Comparison of ENCODE assay signal across 8 cellular contexts in genomic region chr4:74109116-74109791, GRCh38. TPM values are rescaled to one million over a fixed set of nuclear protein-coding genes. Genes with fewer than 3 reads are reported as not detected.
A peak's percentile ranks its signal among the peaks of the same experiment; 100 is the strongest.
DNase-seq lines count a peak whose midpoint lies in the region; ATAC-seq and TF ChIP-seq lines count a peak whose summit lies in the region.

No MANE protein-coding gene starts in this region.

- H3K9me3 Mint-ChIP-seq in CD4-positive, alpha-beta memory T cell, result no peaks in the 10 kb centered on the region

- H3K9ac ChIP-seq in GM23248, result peak overlapping the region; percentile 80

- H3K4me3 Mint-ChIP-seq in T-helper 17 cell, result no peak overlapping the region
- H3K4me3 Mint-ChIP-seq in CD4-positive, alpha-beta memory T cell, result no peak overlapping the region

- peak; percentile 97 for DNase-seq in GM23248
- DNase-seq in T-helper 17 cell, result no peak
- peak; percentile 95 for DNase-seq in retinal pigment epithelial cell (ENCODE audit: low read depth)
- no peak for DNase-seq in NCI-H2196 (lab: John Stamatoyannopoulos, UW; ENCODE audit: unreplicated experiment)
- no peak for DNase-seq in 8988T
- DNase-seq in CD4-positive, alpha-beta memory T cell, result no peak

- no peak overlapping the region for H3K27ac Mint-ChIP-seq in T-helper 17 cell
- no peak overlapping the region for H3K27ac Mint-ChIP-seq in CD4-positive, alpha-beta memory T cell

- no peaks in the 10 kb centered on the region for H3K4me1 Mint-ChIP-seq in T-helper 17 cell
- H3K4me1 Mint-ChIP-seq in CD4-positive, alpha-beta memory T cell, result no peaks in the 10 kb centered on the region

- TF ChIP-seq CTCF in gastroesophageal sphincter (IDR thresholded peaks at IDR 0.05), result no peak
- TF ChIP-seq CTCF in retinal pigment epithelial cell (conservative IDR thresholded peaks at IDR 0.05; ENCODE audit: low read depth, low read length), result no peak

- intact Hi-C loops in CD4-positive, alpha-beta memory T cell (cut with micrococcal nuclease), result no loop called here

- H3K27me3 ChIP-seq in GM23248 (replicated peaks; ENCODE audit: insufficient read depth) (no peaks in the 10 kb centered on the region), gastroesophageal sphincter (no peaks in the 10 kb centered on the region)
- no peaks in the 10 kb centered on the region for H3K27me3 ChIP-seq in CD4-positive, alpha-beta memory T cell (ENCODE audit: insufficient read depth, low read length)

- H3K79me2 ChIP-seq in GM23248 (ENCODE audit: insufficient read depth), result no peaks in the 10 kb centered on the region

- H3K4me1 ChIP-seq in GM23248 (ENCODE audit: insufficient read depth), result peaks cover 62% of the 10 kb centered on the region
- peaks cover 0 to 20% (median 3%) of the 10 kb centered on the region in 3 donors for H3K4me1 ChIP-seq in gastroesophageal sphincter
- no peaks in the 10 kb centered on the region for H3K4me1 ChIP-seq in CD4-positive, alpha-beta memory T cell (ENCODE audit: insufficient read depth, low read length)

- TF ChIP-seq POLR2A in gastroesophageal sphincter (IDR thresholded peaks at IDR 0.05), result no peak

- peak overlapping the region; percentile 99 for H3K27ac ChIP-seq in GM23248
- peak overlapping the region in 3 of 4 donors; percentile 24 to 69 (median 64) for H3K27ac ChIP-seq in gastroesophageal sphincter
- H3K27ac ChIP-seq in CD4-positive, alpha-beta memory T cell (ENCODE audit: low read depth, low read length), result no peak overlapping the region

- H3K4me3 ChIP-seq in GM23248, result peak overlapping the region; percentile 42
- no peak overlapping the region for H3K4me3 ChIP-seq in gastroesophageal sphincter
- H3K4me3 ChIP-seq in retinal pigment epithelial cell (ENCODE audit: low read length), result no peak overlapping the region
- no peak overlapping the region for H3K4me3 ChIP-seq in CD4-positive, alpha-beta memory T cell (ENCODE audit: low read length in 2 of 2)

- peak overlapping the region; percentile 9; the same call in 1 of the 2 replicates for H2AFZ ChIP-seq in GM23248

- no peaks in the 10 kb centered on the region for H3K9me2 ChIP-seq in GM23248 (ENCODE audit: insufficient read depth)

- H3F3A ChIP-seq in GM23248 (ENCODE audit: insufficient read depth), result peaks cover 57% of the 10 kb centered on the region

- ATAC-seq in T-helper 17 cell (peak; percentile 42), gastroesophageal sphincter (peak; percentile 83), GM18858 (IDR thresholded peaks at IDR 0.05; ENCODE audit: unreplicated experiment) (no peak)

- no peak for TF ChIP-seq EP300 in gastroesophageal sphincter (IDR thresholded peaks at IDR 0.05)

- H3K4me2 ChIP-seq in GM23248 (ENCODE audit: unreplicated experiment), result peak overlapping the region; percentile 72

- 0 to 6% methylated on average over 3 of the region's 3 CpGs for WGBS in GM23248 (ENCODE audit: low coverage in 1 of 2, low lambda C conversion rate in 2 of 2, missing lambda C conversion rate in 2 of 2), 2 experiments
- 62 to 64% methylated on average over 3 of the region's 3 CpGs for WGBS in gastroesophageal sphincter (ENCODE audit: low coverage in 1 of 2), 2 donors

- no peaks in the 10 kb centered on the region for H3K36me3 ChIP-seq in GM23248 (ENCODE audit: low read depth)
- no peaks in the 10 kb centered on the region for H3K36me3 ChIP-seq in gastroesophageal sphincter
- no peaks in the 10 kb centered on the region for H3K36me3 ChIP-seq in CD4-positive, alpha-beta memory T cell (ENCODE audit: insufficient read depth, low read length)

- POLR2A ChIA-PET in CD4-positive, alpha-beta memory T cell (lab: Charles Lee; ENCODE audit: partially characterized antibody), result no interaction called here

- H3K36me3 Mint-ChIP-seq in T-helper 17 cell (ENCODE audit: low read depth), result no peaks in the 10 kb centered on the region
- H3K36me3 Mint-ChIP-seq in CD4-positive, alpha-beta memory T cell, result no peaks in the 10 kb centered on the region

- H4K20me1 ChIP-seq in GM23248 (ENCODE audit: insufficient read depth), result no peaks in the 10 kb centered on the region

- in situ Hi-C loops in GM23248 (cut with MboI), result no loop called here

- H3K9me3 ChIP-seq in GM23248 (ENCODE audit: low read depth) (no peaks in the 10 kb centered on the region), T-helper 17 cell (ENCODE audit: control insufficient read depth, low read length, poor library complexity, severe bottlenecking) (no peaks in the 10 kb centered on the region), gastroesophageal sphincter (no peaks in the 10 kb centered on the region)
- H3K9me3 ChIP-seq in CD4-positive, alpha-beta memory T cell (ENCODE audit: control insufficient read depth in 1 of 2, low read length in 2 of 2), result no peaks in the 10 kb centered on the region

- CTCF ChIA-PET in CD4-positive, alpha-beta memory T cell (lab: Charles Lee; ENCODE audit: partially characterized antibody), result no interaction called here

- peaks cover 31% of the 10 kb centered on the region for H3K27me3 Mint-ChIP-seq in T-helper 17 cell
- H3K27me3 Mint-ChIP-seq in CD4-positive, alpha-beta memory T cell, result peaks cover 7 to 8% of the 10 kb centered on the region in 2 donors

RNA-seq across cellular contexts. Expression of gene CXCL2, which starts 10.3 kb away (rescaled TPM):
- total RNA-seq in GM23248 (2014; rRNA removed; shearing (Covaris generic)), result 2.4 and 6.7 TPM in 2 replicates
- polyA plus RNA-seq in GM23248 (2016; fragmentation: Nextera tagmentation; extraction: Ambion mirVana), result 6.0 TPM in 2 replicates
- 1 to 10 TPM; 2.8 to 8.8 TPM for total RNA-seq in T-helper 17 cell
- 10 to 100 TPM in 1 of 4 donors, 1 to 10 TPM in 3; 2.5 to 22.8 (median 5.9) TPM for total RNA-seq in gastroesophageal sphincter
- total RNA-seq in CD4-positive, alpha-beta memory T cell, result under 1 TPM in 1 of 2 experiments, not detected in 1; 0.42 TPM
- not detected for polyA plus RNA-seq in CD4-positive, alpha-beta memory T cell

RNA-seq across cellular contexts. Expression of gene MTHFD2L, which starts 48.7 kb away (rescaled TPM):
- 6.3 and 10.7 TPM in 2 replicates for total RNA-seq in GM23248 (2014; rRNA removed; shearing (Covaris generic))
- polyA plus RNA-seq in GM23248 (2016; fragmentation: Nextera tagmentation; extraction: Ambion mirVana), result 7.9 and 9.0 TPM in 2 replicates
- 10 to 100 TPM in 1 of 2 donors, 1 to 10 TPM in 1; 6.2 to 14.5 TPM for total RNA-seq in T-helper 17 cell
- total RNA-seq in gastroesophageal sphincter, result 10 to 100 TPM; 12.4 to 29.0 (median 23.4) TPM
- total RNA-seq in CD4-positive, alpha-beta memory T cell, result 1 to 10 TPM; 7.5 to 7.6 TPM
- 1 to 10 TPM; 3.6 to 4.5 TPM for polyA plus RNA-seq in CD4-positive, alpha-beta memory T cell

Comparison
In these comparisons a context has a peak if more than half of its experiments do, and no peak if none do; other contexts are left out.
1. DNase-seq: peak in GM23248 (single experiment) and retinal pigment epithelial cell (single experiment); none in T-helper 17 cell (0 of 3), NCI-H2196 (single experiment), 8988T (single experiment) and CD4-positive, alpha-beta memory T cell (0 of 5).